ENCODE assay signal across 23 cellular contexts in genomic region chr12:78390920-78391319, GRCh38.
"Had no signal": no experiment of that assay in that cellular context is flagged by ENCODE, and none has a peak within 500 bp of the region (broad histone marks: within the 10 kb centered on the region; RNA-seq: fewer than 3 reads in every experiment).

No MANE protein-coding gene starts in this region.

- H3K4me3 ChIP-seq: colonic mucosa, coronary artery, dorsolateral prefrontal cortex, esophagus muscularis mucosa, esophagus squamous epithelium, gastrocnemius medialis, gastroesophageal sphincter, heart right ventricle had no signal

- H3K9me3 ChIP-seq: colonic mucosa, esophagus muscularis mucosa, esophagus squamous epithelium, gastrocnemius medialis, gastroesophageal sphincter, heart right ventricle had no signal

- H3K27ac ChIP-seq: colonic mucosa, coronary artery, epithelial cell of prostate, esophagus muscularis mucosa, esophagus squamous epithelium, foreskin keratinocyte, gastrocnemius medialis, gastroesophageal sphincter, heart right ventricle had no signal

- H3K36me3 ChIP-seq: colonic mucosa, esophagus muscularis mucosa, esophagus squamous epithelium, gastrocnemius medialis, gastroesophageal sphincter, heart right ventricle had no signal

- H3K4me1 ChIP-seq: colonic mucosa, esophagus muscularis mucosa, esophagus squamous epithelium, foreskin keratinocyte, gastrocnemius medialis, gastroesophageal sphincter, heart right ventricle had no signal

- ATAC-seq: effector memory CD8-positive, alpha-beta T cell; esophagus mucosa; foreskin keratinocyte; gastrocnemius medialis; gastroesophageal sphincter; heart right ventricle had no signal

- DNase-seq: colonic mucosa; cortex of kidney; dermis blood vessel endothelial cell; dorsolateral prefrontal cortex; effector CD4-positive, alpha-beta T cell; effector CD8-positive, alpha-beta T cell; effector memory CD4-positive, alpha-beta T cell; effector memory CD8-positive, alpha-beta T cell; endodermal cell; erythroblast; esophagus squamous epithelium; foreskin fibroblast; foreskin keratinocyte; foreskin melanocyte; gastrocnemius medialis; glutamatergic neuron; head of caudate nucleus; heart right ventricle had no signal

- H3K27me3 ChIP-seq: colonic mucosa, dorsolateral prefrontal cortex, esophagus muscularis mucosa, esophagus squamous epithelium, foreskin keratinocyte, gastrocnemius medialis, gastroesophageal sphincter, heart right ventricle had no signal
